ENCODE assay signal across 8 cellular contexts in the genomic region with DNA sequence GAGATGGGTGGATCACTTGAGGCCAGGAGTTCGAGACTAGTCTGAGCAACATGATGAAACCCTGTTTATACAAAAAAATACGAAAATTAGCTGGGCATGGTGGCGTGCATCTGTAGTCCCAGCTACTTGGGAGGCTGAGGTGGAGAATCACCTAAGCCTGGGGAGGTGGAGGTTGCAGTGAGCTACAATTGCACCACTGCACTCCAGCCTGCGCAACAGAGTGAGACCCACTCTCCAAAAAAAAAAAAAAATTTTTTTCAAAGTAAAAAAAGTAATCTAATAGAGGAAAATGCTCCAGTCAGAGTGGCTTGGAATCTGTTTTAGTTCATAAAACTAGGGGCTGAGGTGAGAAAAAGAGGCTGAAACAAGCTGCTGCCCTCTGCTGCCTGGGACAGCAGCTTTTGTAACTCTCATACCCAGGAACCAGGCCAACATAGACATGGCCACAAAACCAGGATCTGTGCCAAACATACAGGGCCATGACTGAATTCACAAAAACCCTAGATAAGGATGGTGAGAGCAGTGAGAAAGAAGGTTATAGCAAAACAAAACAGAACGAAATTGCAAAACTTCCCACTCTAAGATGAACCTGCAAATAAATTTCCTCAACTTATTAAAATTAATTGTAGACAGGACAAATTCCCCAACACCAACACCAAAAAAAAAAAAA. TPM values are rescaled to one million over a fixed set of nuclear protein-coding genes. Genes with fewer than 3 reads are reported as not detected.
DNase-seq lines count a peak whose midpoint lies in the region; ATAC-seq and TF ChIP-seq lines count a peak whose summit lies in the region.

No MANE protein-coding gene starts in this region.

- no peak for ATAC-seq in GM19324 (IDR thresholded peaks at IDR 0.05; ENCODE audit: low FRiP score, unreplicated experiment)
- no peak for ATAC-seq in GM18519 (IDR thresholded peaks at IDR 0.05; ENCODE audit: low FRiP score, unreplicated experiment)
- no peak for ATAC-seq in GM18517 (IDR thresholded peaks at IDR 0.05; ENCODE audit: unreplicated experiment)
- ATAC-seq in HG03159 (IDR thresholded peaks at IDR 0.05; ENCODE audit: unreplicated experiment) = no peak

- in situ Hi-C loops in Caki2 (cut with HindIII; ENCODE audit: low pct_unique_long_range_greater_than_20kb, low sequenced_read_pairs) = no loop called here
- in situ Hi-C loops in astrocyte of the cerebellum (cut with HindIII; ENCODE audit: low sequenced_read_pairs) = no loop called here

- DNase-seq in Caki2 (ENCODE audit: low read depth) = peak; percentile 63
- peak; percentile 58 for DNase-seq in LNCaP clone FGC (ENCODE audit: low read depth)
- DNase-seq in astrocyte of the cerebellum (ENCODE audit: low read depth) = peak; percentile 92
- peak; percentile 12 for DNase-seq in left kidney (ENCODE audit: low read depth, low spot score)

- no peak overlapping the region for H3K4me3 ChIP-seq in LNCaP clone FGC (ENCODE audit: low read depth, low read length)
- H3K4me3 ChIP-seq in astrocyte of the cerebellum (ENCODE audit: low read depth, low read length) = no peak overlapping the region

- TF ChIP-seq CTCF in LNCaP clone FGC (IDR thresholded peaks at IDR 0.05; ENCODE audit: control insufficient read depth, extremely low read depth, insufficient read depth) (peak; percentile 57), astrocyte of the cerebellum (IDR thresholded peaks at IDR 0.05; ENCODE audit: low read depth, low read length, missing control alignments) (peak; percentile 62)

RNA-seq across cellular contexts. Expression of a gene that starts 13.1 kb away (rescaled TPM):
- 21.5 and 27.0 TPM in 2 replicates for total RNA-seq in Caki2 (2014; rRNA removed; shearing (Covaris generic); ENCODE audit: low replicate concordance)

RNA-seq across cellular contexts. Expression of a gene that starts 39.2 kb away (rescaled TPM):
- 79.8 and 85.0 TPM in 2 replicates for total RNA-seq in Caki2 (2014; rRNA removed; shearing (Covaris generic); ENCODE audit: low replicate concordance)

Comparison
In these comparisons a context has a peak if more than half of its experiments do, and no peak if none do; other contexts are left out.
1. DNase-seq: peak in every context shown above with its lines; median percentile 92 in astrocyte of the cerebellum; 63 in Caki2; 58 in LNCaP clone FGC; 12 in left kidney.